ENCODE assay signal across 1 cellular context in the genomic region with DNA sequence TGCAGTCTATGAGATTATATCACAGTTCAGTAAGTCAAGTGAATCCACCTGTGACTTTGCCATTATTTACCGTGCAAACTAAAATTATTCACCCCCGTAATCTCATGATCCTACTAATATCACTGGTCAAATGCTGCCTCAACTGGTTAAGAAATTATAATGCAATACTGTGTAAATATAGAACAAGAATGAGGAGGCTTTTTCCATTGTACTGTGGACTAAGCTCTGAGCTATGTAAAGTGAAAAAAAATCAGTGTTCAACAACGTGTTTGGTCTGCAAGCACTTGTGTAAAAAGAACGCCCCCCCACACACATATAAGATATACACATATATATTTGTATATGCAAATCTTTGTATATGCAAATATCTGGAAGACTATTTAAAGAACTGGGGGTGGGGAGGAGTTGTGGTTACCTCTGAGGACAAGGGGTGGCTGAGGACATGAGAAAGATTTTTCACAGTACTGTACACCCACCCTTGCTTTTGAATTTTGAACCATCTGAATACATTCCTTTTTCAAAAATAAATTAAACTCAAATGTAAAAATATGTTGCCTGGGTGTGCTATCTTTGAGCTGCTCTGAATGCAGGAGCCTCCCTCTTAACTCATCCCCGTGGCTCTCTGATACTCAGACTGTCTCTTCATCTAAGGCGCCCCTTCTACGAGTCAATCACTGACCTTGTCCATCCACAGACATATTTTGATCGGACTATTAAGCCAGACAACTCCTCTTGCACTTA.
TF ChIP-seq lines count a peak whose summit lies in the region.

No MANE protein-coding gene starts in this region.

TF ChIP-seq in H1, 55 proteins besides CTCF, POLR2A, EP300 and RAD21:
- TF ChIP-seq NANOG (IDR thresholded peaks at IDR 0.05; ENCODE audit: insufficient read depth, low read depth, low read length, poor library complexity, severe bottlenecking): no peak
- TF ChIP-seq SUZ12 (IDR thresholded peaks at IDR 0.05; ENCODE audit: low read length): no peak
- TF ChIP-seq TEAD4 (IDR thresholded peaks at IDR 0.05; ENCODE audit: low read depth, low read length): no peak
- TF ChIP-seq ATF2 (IDR thresholded peaks at IDR 0.05; ENCODE audit: low read length): no peak
- TF ChIP-seq SIRT6 (IDR thresholded peaks at IDR 0.05; ENCODE audit: low read length): no peak
- no peak for TF ChIP-seq SAP30 (IDR thresholded peaks at IDR 0.05; ENCODE audit: insufficient read depth, insufficient replicate concordance, low read length)
- TF ChIP-seq, protein P1, sequence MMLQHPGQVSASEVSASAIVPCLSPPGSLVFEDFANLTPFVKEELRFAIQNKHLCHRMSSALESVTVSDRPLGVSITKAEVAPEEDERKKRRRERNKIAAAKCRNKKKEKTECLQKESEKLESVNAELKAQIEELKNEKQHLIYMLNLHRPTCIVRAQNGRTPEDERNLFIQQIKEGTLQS (IDR thresholded peaks at IDR 0.05; ENCODE audit: insufficient read depth, low read depth, low read length): no peak
- no peak for TF ChIP-seq JUND (IDR thresholded peaks at IDR 0.05; ENCODE audit: low read length)
- no peak for TF ChIP-seq CEBPB (IDR thresholded peaks at IDR 0.05; ENCODE audit: low read depth, low read length)
- no peak for TF ChIP-seq BACH1 (IDR thresholded peaks at IDR 0.05; ENCODE audit: low read length)
- TF ChIP-seq GABPA (IDR thresholded peaks at IDR 0.05; ENCODE audit: borderline replicate concordance, insufficient read depth, low read length): no peak
- TF ChIP-seq TAF7 (optimal IDR thresholded peaks at IDR 0.05; ENCODE audit: borderline replicate concordance, low read depth, low read length): no peak
- TF ChIP-seq MAFK (IDR thresholded peaks at IDR 0.05; ENCODE audit: low read depth, low read length): no peak
- no peak for TF ChIP-seq TAF1 (IDR thresholded peaks at IDR 0.05; ENCODE audit: low read depth, low read length)
- TF ChIP-seq RNF2 (IDR thresholded peaks at IDR 0.05; ENCODE audit: borderline replicate concordance, low read depth, low read length, missing control alignments, poor library complexity, severe bottlenecking): no peak
- no peak for TF ChIP-seq CHD2 (IDR thresholded peaks at IDR 0.05; ENCODE audit: low read length)
- no peak for TF ChIP-seq SP1 (IDR thresholded peaks at IDR 0.05; ENCODE audit: low read depth, low read length)
- TF ChIP-seq BRCA1 (IDR thresholded peaks at IDR 0.05; ENCODE audit: low read depth, low read length): no peak
